17 cellular contexts compared by ENCODE assay signal in the genomic region with DNA sequence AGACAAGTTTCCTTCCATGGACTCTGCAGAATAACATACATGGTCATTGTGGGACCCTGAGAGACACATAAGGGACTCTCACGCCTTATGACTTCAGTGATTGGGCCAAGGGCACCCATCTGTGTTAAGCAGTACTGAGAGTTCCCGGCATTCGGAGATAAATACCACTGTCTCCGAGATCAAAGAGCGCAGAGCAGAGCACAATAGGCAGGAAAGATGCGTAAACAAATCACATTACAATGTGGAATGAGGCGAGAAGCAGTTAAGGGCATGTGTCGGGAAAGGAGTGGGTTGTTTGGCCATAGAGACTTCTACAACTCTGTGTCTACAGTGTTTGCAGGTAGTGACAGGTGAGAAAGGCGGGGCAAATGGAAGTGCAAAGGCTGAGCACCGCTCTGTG. TPM values are rescaled to one million over a fixed set of nuclear protein-coding genes. Genes with fewer than 3 reads are reported as not detected.
DNase-seq lines count a peak whose midpoint lies in the region; ATAC-seq and TF ChIP-seq lines count a peak whose summit lies in the region.
"Had no signal": no experiment of that assay in that cellular context is flagged by ENCODE, and none has a peak within 500 bp of the region (broad histone marks: within the 10 kb centered on the region; RNA-seq: fewer than 3 reads in every experiment).

No MANE protein-coding gene starts in this region.

- ATAC-seq in WTC11 (peak; percentile 55; the same call in 1 of the 2 replicates), HG02870 (IDR thresholded peaks at IDR 0.05; ENCODE audit: unreplicated experiment) (no peak)
- peak; percentile 36 for ATAC-seq in stimulated activated effector memory CD8-positive, alpha-beta T cell treated with anti-CD3 and anti-CD28 coated beads, Interleukin-12 subunit alpha, Interleukin-12 subunit beta, amount 100 ng/mL, for 72 hours
- no peak for ATAC-seq in effector memory CD8-positive, alpha-beta T cell (replicated peaks)
- ATAC-seq: A549, HCT116 had no signal

- H3K36me3 Mint-ChIP-seq in WTC11 = peaks cover 14% of the 10 kb centered on the region
- H3K36me3 Mint-ChIP-seq in stimulated activated effector memory CD8-positive, alpha-beta T cell treated with anti-CD3 and anti-CD28 coated beads, Interleukin-12 subunit alpha, Interleukin-12 subunit beta, amount 100 ng/mL, for 72 hours = no peaks in the 10 kb centered on the region
- no peaks in the 10 kb centered on the region for H3K36me3 Mint-ChIP-seq in effector memory CD8-positive, alpha-beta T cell (ENCODE audit: insufficient read depth)

- peaks cover 29% of the 10 kb centered on the region for H3K9me3 Mint-ChIP-seq in WTC11
- no peaks in the 10 kb centered on the region for H3K9me3 Mint-ChIP-seq in stimulated activated effector memory CD8-positive, alpha-beta T cell treated with anti-CD3 and anti-CD28 coated beads, Interleukin-12 subunit alpha, Interleukin-12 subunit beta, amount 100 ng/mL, for 72 hours
- peaks cover 5 to 9% of the 10 kb centered on the region in 2 donors for H3K9me3 Mint-ChIP-seq in effector memory CD8-positive, alpha-beta T cell
- H3K9me3 Mint-ChIP-seq: CD4-positive, alpha-beta T cell had no signal

- no peak overlapping the region for H3K27ac Mint-ChIP-seq in WTC11
- no peak overlapping the region for H3K27ac Mint-ChIP-seq in stimulated activated effector memory CD8-positive, alpha-beta T cell treated with anti-CD3 and anti-CD28 coated beads, Interleukin-12 subunit alpha, Interleukin-12 subunit beta, amount 100 ng/mL, for 72 hours
- no peak overlapping the region for H3K27ac Mint-ChIP-seq in effector memory CD8-positive, alpha-beta T cell
- H3K27ac Mint-ChIP-seq: CD4-positive, alpha-beta T cell; HFFc6 had no signal

- CTCF ChIA-PET in WTC11 (lab: Charles Lee) = no interaction called here

- no peak overlapping the region for H3K4me3 Mint-ChIP-seq in WTC11
- no peak overlapping the region for H3K4me3 Mint-ChIP-seq in stimulated activated effector memory CD8-positive, alpha-beta T cell treated with anti-CD3 and anti-CD28 coated beads, Interleukin-12 subunit alpha, Interleukin-12 subunit beta, amount 100 ng/mL, for 72 hours
- H3K4me3 Mint-ChIP-seq in effector memory CD8-positive, alpha-beta T cell = no peak overlapping the region
- H3K4me3 Mint-ChIP-seq: CD4-positive, alpha-beta T cell; HFFc6 had no signal

- H3K27me3 Mint-ChIP-seq in WTC11 (ENCODE audit: low read depth) = 0 out of 2 replicates have a peak, but pooled peaks cover 3% of the 10 kb centered on the region
- H3K27me3 Mint-ChIP-seq in effector memory CD8-positive, alpha-beta T cell = peaks cover 9 to 18% of the 10 kb centered on the region in 2 donors

- no peak for TF ChIP-seq CTCF in WTC11 (IDR thresholded peaks at IDR 0.05)

- peak; percentile 5 for DNase-seq in NCI-H510A treated with DMSO at 0.1 percent for 48 hours (lab: John Stamatoyannopoulos, UW)
- DNase-seq in NCI-H510A (lab: John Stamatoyannopoulos, UW) = no peak
- peak; percentile 16 for DNase-seq in NCI-H69 (lab: John Stamatoyannopoulos, UW)
- no peak for DNase-seq in WTC11 (ENCODE audit: low spot score)
- no peak for DNase-seq in stimulated activated effector memory CD8-positive, alpha-beta T cell treated with anti-CD3 and anti-CD28 coated beads, Interleukin-12 subunit alpha, Interleukin-12 subunit beta, amount 100 ng/mL, for 72 hours (ENCODE audit: low spot score in 2 of 2)
- no peak for DNase-seq in DMS79 treated with DMSO at 0.1 percent for 48 hours (lab: John Stamatoyannopoulos, UW)
- DNase-seq in effector memory CD8-positive, alpha-beta T cell = no peak
- DNase-seq: AML-193; CD4-positive, alpha-beta T cell; DMS53; GDM1; GOT3; H7; HFFc6 had no signal

- POLR2A ChIA-PET in WTC11 (lab: Charles Lee) = no interaction called here

- 0 out of 2 replicates have a peak, but pooled peaks cover 3% of the 10 kb centered on the region for H3K4me1 Mint-ChIP-seq in WTC11
- no peaks in the 10 kb centered on the region for H3K4me1 Mint-ChIP-seq in stimulated activated effector memory CD8-positive, alpha-beta T cell treated with anti-CD3 and anti-CD28 coated beads, Interleukin-12 subunit alpha, Interleukin-12 subunit beta, amount 100 ng/mL, for 72 hours
- no peaks in the 10 kb centered on the region for H3K4me1 Mint-ChIP-seq in effector memory CD8-positive, alpha-beta T cell (ENCODE audit: low read depth in 2 of 2)

TF ChIP-seq in WTC11, 78 proteins besides CTCF, POLR2A, EP300 and RAD21 (continues in another document):
- TF ChIP-seq SMAD4 (CRISPR knock-in tag; IDR thresholded peaks at IDR 0.05) (no peak), SMAD3 (CRISPR knock-in tag; IDR thresholded peaks at IDR 0.05; ENCODE audit: borderline replicate concordance) (no peak), GTF2I (CRISPR knock-in tag; conservative IDR thresholded peaks at IDR 0.05) (no peak), MYBL2 (CRISPR knock-in tag; IDR thresholded peaks at IDR 0.05) (no peak), ZNF219 (CRISPR knock-in tag; IDR thresholded peaks at IDR 0.05; ENCODE audit: borderline replicate concordance) (no peak), RELA (CRISPR knock-in tag; IDR thresholded peaks at IDR 0.05; ENCODE audit: borderline replicate concordance) (no peak), IRF2 (CRISPR knock-in tag; IDR thresholded peaks at IDR 0.05; ENCODE audit: borderline replicate concordance, low read depth) (no peak), ESRRA (CRISPR knock-in tag; IDR thresholded peaks at IDR 0.05; ENCODE audit: borderline replicate concordance) (no peak), ZNF317 (CRISPR knock-in tag; IDR thresholded peaks at IDR 0.05; ENCODE audit: borderline replicate concordance, low read depth) (no peak), RORB (CRISPR knock-in tag; IDR thresholded peaks at IDR 0.05) (no peak), ZNF263 (CRISPR knock-in tag; IDR thresholded peaks at IDR 0.05; ENCODE audit: low read depth) (no peak), NFYB (CRISPR knock-in tag; conservative IDR thresholded peaks at IDR 0.05; ENCODE audit: low read depth) (no peak)
- TF ChIP-seq, protein P1, sequence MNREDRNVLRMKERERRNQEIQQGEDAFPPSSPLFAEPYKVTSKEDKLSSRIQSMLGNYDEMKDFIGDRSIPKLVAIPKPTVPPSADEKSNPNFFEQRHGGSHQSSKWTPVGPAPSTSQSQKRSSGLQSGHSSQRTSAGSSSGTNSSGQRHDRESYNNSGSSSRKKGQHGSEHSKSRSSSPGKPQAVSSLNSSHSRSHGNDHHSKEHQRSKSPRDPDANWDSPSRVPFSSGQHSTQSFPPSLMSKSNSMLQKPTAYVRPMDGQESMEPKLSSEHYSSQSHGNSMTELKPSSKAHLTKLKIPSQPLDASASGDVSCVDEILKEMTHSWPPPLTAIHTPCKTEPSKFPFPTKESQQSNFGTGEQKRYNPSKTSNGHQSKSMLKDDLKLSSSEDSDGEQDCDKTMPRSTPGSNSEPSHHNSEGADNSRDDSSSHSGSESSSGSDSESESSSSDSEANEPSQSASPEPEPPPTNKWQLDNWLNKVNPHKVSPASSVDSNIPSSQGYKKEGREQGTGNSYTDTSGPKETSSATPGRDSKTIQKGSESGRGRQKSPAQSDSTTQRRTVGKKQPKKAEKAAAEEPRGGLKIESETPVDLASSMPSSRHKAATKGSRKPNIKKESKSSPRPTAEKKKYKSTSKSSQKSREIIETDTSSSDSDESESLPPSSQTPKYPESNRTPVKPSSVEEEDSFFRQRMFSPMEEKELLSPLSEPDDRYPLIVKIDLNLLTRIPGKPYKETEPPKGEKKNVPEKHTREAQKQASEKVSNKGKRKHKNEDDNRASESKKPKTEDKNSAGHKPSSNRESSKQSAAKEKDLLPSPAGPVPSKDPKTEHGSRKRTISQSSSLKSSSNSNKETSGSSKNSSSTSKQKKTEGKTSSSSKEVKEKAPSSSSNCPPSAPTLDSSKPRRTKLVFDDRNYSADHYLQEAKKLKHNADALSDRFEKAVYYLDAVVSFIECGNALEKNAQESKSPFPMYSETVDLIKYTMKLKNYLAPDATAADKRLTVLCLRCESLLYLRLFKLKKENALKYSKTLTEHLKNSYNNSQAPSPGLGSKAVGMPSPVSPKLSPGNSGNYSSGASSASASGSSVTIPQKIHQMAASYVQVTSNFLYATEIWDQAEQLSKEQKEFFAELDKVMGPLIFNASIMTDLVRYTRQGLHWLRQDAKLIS (CRISPR knock-in tag; IDR thresholded peaks at IDR 0.05; ENCODE audit: borderline replicate concordance) = no peak
- TF ChIP-seq, protein P2, sequence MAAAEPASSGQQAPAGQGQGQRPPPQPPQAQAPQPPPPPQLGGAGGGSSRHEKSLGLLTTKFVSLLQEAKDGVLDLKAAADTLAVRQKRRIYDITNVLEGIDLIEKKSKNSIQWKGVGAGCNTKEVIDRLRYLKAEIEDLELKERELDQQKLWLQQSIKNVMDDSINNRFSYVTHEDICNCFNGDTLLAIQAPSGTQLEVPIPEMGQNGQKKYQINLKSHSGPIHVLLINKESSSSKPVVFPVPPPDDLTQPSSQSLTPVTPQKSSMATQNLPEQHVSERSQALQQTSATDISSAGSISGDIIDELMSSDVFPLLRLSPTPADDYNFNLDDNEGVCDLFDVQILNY (CRISPR knock-in tag; IDR thresholded peaks at IDR 0.05) = no peak
- TF ChIP-seq, protein P3, sequence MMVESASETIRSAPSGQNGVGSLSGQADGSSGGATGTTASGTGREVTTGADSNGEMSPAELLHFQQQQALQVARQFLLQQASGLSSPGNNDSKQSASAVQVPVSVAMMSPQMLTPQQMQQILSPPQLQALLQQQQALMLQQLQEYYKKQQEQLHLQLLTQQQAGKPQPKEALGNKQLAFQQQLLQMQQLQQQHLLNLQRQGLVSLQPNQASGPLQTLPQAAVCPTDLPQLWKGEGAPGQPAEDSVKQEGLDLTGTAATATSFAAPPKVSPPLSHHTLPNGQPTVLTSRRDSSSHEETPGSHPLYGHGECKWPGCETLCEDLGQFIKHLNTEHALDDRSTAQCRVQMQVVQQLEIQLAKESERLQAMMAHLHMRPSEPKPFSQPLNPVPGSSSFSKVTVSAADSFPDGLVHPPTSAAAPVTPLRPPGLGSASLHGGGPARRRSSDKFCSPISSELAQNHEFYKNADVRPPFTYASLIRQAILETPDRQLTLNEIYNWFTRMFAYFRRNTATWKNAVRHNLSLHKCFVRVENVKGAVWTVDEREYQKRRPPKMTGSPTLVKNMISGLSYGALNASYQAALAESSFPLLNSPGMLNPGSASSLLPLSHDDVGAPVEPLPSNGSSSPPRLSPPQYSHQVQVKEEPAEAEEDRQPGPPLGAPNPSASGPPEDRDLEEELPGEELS (CRISPR knock-in tag; IDR thresholded peaks at IDR 0.05) = no peak

RNA-seq across cellular contexts. Expression of a gene that starts 57.6 kb away (rescaled TPM):
- total RNA-seq in WTC11 (2021) = not detected in 3 replicates
- total RNA-seq: CD4-positive, alpha-beta T cell; H7; HFFc6 had no signal

Comparison
In these comparisons a context has a peak if more than half of its experiments do, and no peak if none do; other contexts are left out.
1. DNase-seq: peak in NCI-H510A treated with DMSO at 0.1 percent for 48 hours (single experiment) and NCI-H69 (single experiment); none in NCI-H510A (single experiment), WTC11 (single experiment), stimulated activated effector memory CD8-positive, alpha-beta T cell treated with anti-CD3 and anti-CD28 coated beads, Interleukin-12 subunit alpha, Interleukin-12 subunit beta, amount 100 ng/mL, for 72 hours (0 of 2), DMS79 treated with DMSO at 0.1 percent for 48 hours (single experiment) and effector memory CD8-positive, alpha-beta T cell (0 of 3).
2. ATAC-seq: peak in WTC11 (single experiment) and stimulated activated effector memory CD8-positive, alpha-beta T cell treated with anti-CD3 and anti-CD28 coated beads, Interleukin-12 subunit alpha, Interleukin-12 subunit beta, amount 100 ng/mL, for 72 hours (single experiment); none in effector memory CD8-positive, alpha-beta T cell (single experiment) and HG02870 (single experiment).